Comparison of ENCODE assay signal across 27 cellular contexts in the genomic region with DNA sequence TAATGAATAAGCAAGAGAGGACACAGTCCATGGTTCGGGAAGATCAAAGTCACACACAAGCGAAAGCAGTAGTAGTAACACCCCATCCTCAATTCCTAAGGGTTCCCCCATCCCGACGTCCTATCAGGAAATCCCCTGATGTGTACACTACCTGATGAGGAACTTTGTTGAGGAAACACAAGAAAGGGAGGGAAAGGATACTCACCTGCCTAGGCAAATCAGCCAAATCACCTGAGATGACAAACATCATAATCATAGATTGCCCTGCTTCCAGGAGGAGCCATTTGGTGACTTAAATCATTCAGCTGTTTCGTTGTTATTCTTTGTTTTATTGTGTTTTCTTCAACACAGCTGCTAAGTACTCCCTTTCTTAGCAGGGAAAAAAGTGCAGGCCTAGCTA.
"Had no signal": no experiment of that assay in that cellular context is flagged by ENCODE, and none has a peak within 500 bp of the region (broad histone marks: within the 10 kb centered on the region; RNA-seq: fewer than 3 reads in every experiment).

No MANE protein-coding gene starts in this region.

- H3K9me3 ChIP-seq: esophagus squamous epithelium, gastroesophageal sphincter, left lung, lower lobe of right lung, ovary, upper lobe of left lung had no signal

- DNase-seq: activated CD4-positive, alpha-beta memory T cell treated with anti-CD3 and anti-CD28 coated beads for 36 hours; activated CD4-positive, alpha-beta T cell treated with anti-CD3 and anti-CD28 coated beads, Interleukin-2, amount 10 ng/mL, durations not matched to agents 24 days and 14 days; activated CD4-positive, CD25-positive, alpha-beta regulatory T cell treated with anti-CD3 and anti-CD28 coated beads, Interleukin-2, amount 50 U/mL, for 72 hours; activated CD8-positive, alpha-beta memory T cell treated with anti-CD3 and anti-CD28 coated beads, Interleukin-2, amount 50 U/mL, for 4 hours; activated effector memory CD4-positive, alpha-beta T cell treated with anti-CD3 and anti-CD28 coated beads, Interleukin-2, amount 50 U/mL, for 16 hours; activated naive CD4-positive, alpha-beta T cell treated with anti-CD3 and anti-CD28 coated beads, Interleukin-2, amount 10 ng/mL, durations not matched to agents 7 days and 5 days; activated naive CD8-positive, alpha-beta T cell treated with anti-CD3 and anti-CD28 coated beads, Interleukin-2, amount 10 ng/mL, durations not matched to agents 7 days and 5 days; activated T-cell treated with anti-CD3 and anti-CD28 coated beads, Interleukin-2, amount 50 U/mL, for 1 hour; caudate nucleus; esophagus squamous epithelium; head of caudate nucleus; hippocampal formation; kidney; left lung; lower lobe of right lung; ovary; stimulated activated CD4-positive, alpha-beta T cell treated with anti-CD3 and anti-CD28 coated beads, Interleukin-4, amount 100 ng/mL, for 4 hours; stimulated activated CD8-positive, alpha-beta memory T cell treated with anti-CD3 and anti-CD28 coated beads, Interleukin-4, amount 100 ng/mL, for 48 hours; stimulated activated naive CD8-positive, alpha-beta T cell treated with anti-CD3 and anti-CD28 coated beads, Interleukin-15, amount 100 ng/mL, for 72 hours; substantia nigra; SW 1271; T-helper 9 cell; upper lobe of left lung had no signal

- H3K4me3 ChIP-seq: esophagus squamous epithelium, gastroesophageal sphincter, left lung, lower lobe of right lung, ovary, skin epidermis, upper lobe of left lung had no signal

- ATAC-seq: gastroesophageal sphincter; left lung; lower lobe of right lung; sciatic nerve; stimulated activated memory B cell treated with anti-CD40 and anti-IgM and Interleukin-4, amounts not matched to agents 10 μg/mL and 1 μg/mL and 100 μg/mL, for 72 hours; stimulated activated naive CD8-positive, alpha-beta T cell treated with anti-CD3 and anti-CD28 coated beads, Interleukin-15, amount 100 ng/mL, for 72 hours had no signal

- H3K27me3 ChIP-seq: esophagus squamous epithelium, gastroesophageal sphincter, left lung, ovary, upper lobe of left lung had no signal

- FAIRE-seq: kidney had no signal

- H3K27ac ChIP-seq: esophagus squamous epithelium, gastroesophageal sphincter, left lung, lower lobe of right lung, ovary, upper lobe of left lung had no signal

- H3K36me3 ChIP-seq: esophagus squamous epithelium, gastroesophageal sphincter, left lung, lower lobe of right lung, ovary, upper lobe of left lung had no signal

- H3K4me1 ChIP-seq: esophagus squamous epithelium, gastroesophageal sphincter, left lung, lower lobe of right lung, upper lobe of left lung had no signal
